Comparison of ENCODE assay signal across 9 cellular contexts in genomic region chr19:46678110-46678732, GRCh38. TPM values are rescaled to one million over a fixed set of nuclear protein-coding genes. Genes with fewer than 3 reads are reported as not detected.
DNase-seq lines count a peak whose midpoint lies in the region; ATAC-seq and TF ChIP-seq lines count a peak whose summit lies in the region.
"Had no signal": no experiment of that assay in that cellular context is flagged by ENCODE, and none has a peak within 500 bp of the region (broad histone marks: within the 10 kb centered on the region; RNA-seq: fewer than 3 reads in every experiment).

No MANE protein-coding gene starts in this region.

- H3K27ac ChIP-seq in Panc1 (ENCODE audit: low read length) (no peak overlapping the region), neuronal stem cell (replicated peaks; ENCODE audit: low read length) (no peak overlapping the region), ascending aorta (no peak overlapping the region)

- H3K36me3 ChIP-seq in Panc1 (ENCODE audit: control insufficient read depth, insufficient read depth, low read length) (no peaks in the 10 kb centered on the region), neuronal stem cell (replicated peaks in 1 of 2; ENCODE audit: control insufficient read depth in 2 of 2, insufficient read depth in 2 of 2, low read length in 2 of 2) (peaks cover 38 to 78% of the 10 kb centered on the region in 2 donors), ascending aorta (peaks cover 64 to 90% of the 10 kb centered on the region in 2 donors)

- H2AK5ac ChIP-seq in neuronal stem cell (ENCODE audit: low read depth, low read length): no peak overlapping the region

- TF ChIP-seq CTCF in Panc1 (IDR thresholded peaks at IDR 0.05) (no peak), ascending aorta (IDR thresholded peaks at IDR 0.05) (no peak)

- peak overlapping the region; percentile 35 for H3K18ac ChIP-seq in neuronal stem cell (ENCODE audit: low read length)

- H3K27me3 ChIP-seq in Panc1 (ENCODE audit: control insufficient read depth, insufficient read depth, low read length) (no peaks in the 10 kb centered on the region), neuronal stem cell (ENCODE audit: control insufficient read depth in 3 of 3, insufficient read depth in 3 of 3, low read depth in 1 of 3, low read length in 3 of 3) (no peaks in the 10 kb centered on the region), ascending aorta (no peaks in the 10 kb centered on the region)

- peak overlapping the region; percentile 71 for H3K14ac ChIP-seq in neuronal stem cell (ENCODE audit: low read length)

- no peak overlapping the region for H3K4ac ChIP-seq in neuronal stem cell (ENCODE audit: low read length)

- peak overlapping the region; percentile 30 for H3K9ac ChIP-seq in neuronal stem cell (ENCODE audit: low read depth, low read length, poor library complexity)

- H2BK15ac ChIP-seq in neuronal stem cell (ENCODE audit: low read length): no peak overlapping the region

- H3K9me3 Mint-ChIP-seq in activated naive CD4-positive, alpha-beta T cell treated with anti-CD3 and anti-CD28 coated beads for 36 hours: no peaks in the 10 kb centered on the region

- WGBS in neuronal stem cell (ENCODE audit: extremely low coverage in 2 of 2, insufficient read length in 2 of 2, insufficient replicate concordance in 1 of 2), 2 donors: no CpG with 5 or more reads among the region's 26 CpGs

- H3K4me3 ChIP-seq in Panc1 (ENCODE audit: low read depth in 2 of 2, low read length in 2 of 2) (no peak overlapping the region), neuronal stem cell (ENCODE audit: low read length in 2 of 2) (no peak overlapping the region), ascending aorta (no peak overlapping the region)

- H3K27me3 Mint-ChIP-seq in activated naive CD4-positive, alpha-beta T cell treated with anti-CD3 and anti-CD28 coated beads for 36 hours (ENCODE audit: low read depth): no peaks in the 10 kb centered on the region

- peaks cover 4% of the 10 kb centered on the region for H3K79me1 ChIP-seq in neuronal stem cell (ENCODE audit: low read depth, low read length)

- H3K23ac ChIP-seq in neuronal stem cell (ENCODE audit: low read depth, low read length, poor library complexity): no peak overlapping the region

- H2BK5ac ChIP-seq in neuronal stem cell (ENCODE audit: low read length): no peak overlapping the region

- H2AFZ ChIP-seq in neuronal stem cell (ENCODE audit: low read length): no peak overlapping the region

- no peaks in the 10 kb centered on the region for H3K9me3 ChIP-seq in Panc1 (ENCODE audit: control insufficient read depth, insufficient read depth, low read depth, low read length)
- H3K9me3 ChIP-seq in neuronal stem cell (replicated peaks in 1 of 2; ENCODE audit: control insufficient read depth in 2 of 2, insufficient read depth in 1 of 2, low read depth in 1 of 2, low read length in 2 of 2): no peaks in the 10 kb centered on the region
- H3K9me3 ChIP-seq in ascending aorta: no peaks in the 10 kb centered on the region

- H3K4me3 Mint-ChIP-seq in activated naive CD4-positive, alpha-beta T cell treated with anti-CD3 and anti-CD28 coated beads for 36 hours: no peak overlapping the region

- peak overlapping the region; percentile 23 for H4K8ac ChIP-seq in neuronal stem cell (ENCODE audit: low read depth, low read length)

- no TSS peak for BruUV-seq in Panc1 (replicated peaks; lab: Mats Ljungman, UMichigan)

- H2BK12ac ChIP-seq in neuronal stem cell (ENCODE audit: low read length): no peak overlapping the region

- H3K27ac Mint-ChIP-seq in activated naive CD4-positive, alpha-beta T cell treated with anti-CD3 and anti-CD28 coated beads for 36 hours: no peak overlapping the region

- H3K4me2 ChIP-seq in neuronal stem cell (ENCODE audit: insufficient read depth, low read length, poor library complexity, severe bottlenecking): no peak overlapping the region

- H3K4me1 ChIP-seq in Panc1 (ENCODE audit: control insufficient read depth, insufficient read depth, low read length) (no peaks in the 10 kb centered on the region), neuronal stem cell (ENCODE audit: control insufficient read depth in 2 of 2, insufficient read depth in 1 of 2, low read depth in 1 of 2, low read length in 2 of 2) (no peaks in the 10 kb centered on the region), ascending aorta (no peaks in the 10 kb centered on the region)

- H3K4me1 Mint-ChIP-seq in activated naive CD4-positive, alpha-beta T cell treated with anti-CD3 and anti-CD28 coated beads for 36 hours (ENCODE audit: low read depth): peaks cover 5% of the 10 kb centered on the region

- H4K91ac ChIP-seq in neuronal stem cell (ENCODE audit: low read depth, low read length, poor library complexity): no peak overlapping the region

- POLR2A ChIA-PET in Panc1 (lab: Charles Lee): no interaction called here

- H3K36me3 Mint-ChIP-seq in activated naive CD4-positive, alpha-beta T cell treated with anti-CD3 and anti-CD28 coated beads for 36 hours (ENCODE audit: low read depth): peaks cover 37% of the 10 kb centered on the region

- DNase-seq in COLO829 (ENCODE audit: low spot score): peak; percentile 61
- DNase-seq in Panc1 (ENCODE audit: low read depth, low spot score): no peak
- peak; percentile 64 for DNase-seq in activated naive CD4-positive, alpha-beta T cell treated with anti-CD3 and anti-CD28 coated beads for 36 hours
- DNase-seq in neuronal stem cell (ENCODE audit: low spot score): no peak
- no peak for DNase-seq in OCI-M1 (lab: John Stamatoyannopoulos, UW)
- no peak for DNase-seq in ascending aorta (ENCODE audit: low spot score in 2 of 2)

- CTCF ChIA-PET in Panc1 (lab: Charles Lee): no interaction called here
- CTCF ChIA-PET in activated naive CD4-positive, alpha-beta T cell treated with anti-CD3 and anti-CD28 coated beads for 36 hours (lab: Charles Lee): interaction anchor here (0.6 kb wide), 1 partner anchor 87 kb away, joined by 4 read pairs; no protein-coding TSS in a partner anchor

- ATAC-seq in Panc1 (peak; percentile 83), HG03095 (IDR thresholded peaks at IDR 0.05; ENCODE audit: unreplicated experiment) (no peak), GM19328 (IDR thresholded peaks at IDR 0.05; ENCODE audit: unreplicated experiment) (no peak)

- in situ Hi-C loops in Panc1 (cut with HindIII; ENCODE audit: low pct_unique_long_range_greater_than_20kb, low sequenced_read_pairs): no loop called here

- intact Hi-C loops in Panc1 (cut with micrococcal nuclease; ENCODE audit: unreplicated experiment): no loop called here
- intact Hi-C loops in activated naive CD4-positive, alpha-beta T cell treated with anti-CD3 and anti-CD28 coated beads for 36 hours (cut with micrococcal nuclease): no loop called here
- intact Hi-C loops in ascending aorta (cut with DNase I): no loop called here

- no peak overlapping the region for H2BK120ac ChIP-seq in neuronal stem cell (ENCODE audit: low read depth, low read length)

RNA-seq across cellular contexts. Expression of gene DACT3, which starts 17.2 kb away (rescaled TPM):
- 1.0 TPM for total RNA-seq in Panc1 (2021; ENCODE audit: unreplicated experiment)
- polyA plus RNA-seq in Panc1 (2012; ENCODE audit: insufficient read length): 0.44 TPM
- 1 to 10 TPM; 2.4 to 3.0 TPM for total RNA-seq in activated naive CD4-positive, alpha-beta T cell treated with anti-CD3 and anti-CD28 coated beads for 36 hours
- polyA plus RNA-seq in neuronal stem cell (2013, experiment 1 of 2): 6.5 TPM
- polyA plus RNA-seq in neuronal stem cell (2013, experiment 2 of 2): 6.5 TPM
- 104 TPM for total RNA-seq in ascending aorta

RNA-seq across cellular contexts. Expression of gene PRKD2, which starts 38.7 kb away (rescaled TPM):
- total RNA-seq in Panc1 (2021; ENCODE audit: unreplicated experiment) (41.2 TPM), ascending aorta (101 TPM)
- polyA plus RNA-seq in Panc1 (2012; ENCODE audit: insufficient read length): 44.2 TPM
- 10 to 100 TPM; 62.2 to 62.3 TPM for total RNA-seq in activated naive CD4-positive, alpha-beta T cell treated with anti-CD3 and anti-CD28 coated beads for 36 hours
- 37.2 TPM for polyA plus RNA-seq in neuronal stem cell (2013, experiment 1 of 2)
- polyA plus RNA-seq in neuronal stem cell (2013, experiment 2 of 2): 37.3 TPM

RNA-seq across cellular contexts. Expression of gene GNG8, which starts 42.2 kb away (rescaled TPM):
- total RNA-seq in Panc1 (2021; ENCODE audit: unreplicated experiment): not detected
- not detected for polyA plus RNA-seq in Panc1 (2012; ENCODE audit: insufficient read length)
- total RNA-seq in activated naive CD4-positive, alpha-beta T cell treated with anti-CD3 and anti-CD28 coated beads for 36 hours: 1 to 10 TPM; 7.1 to 8.1 TPM
- polyA plus RNA-seq in neuronal stem cell (2013, experiment 1 of 2): 6.3 TPM
- polyA plus RNA-seq in neuronal stem cell (2013, experiment 2 of 2): 10.6 TPM
- not detected for total RNA-seq in ascending aorta
- polyA plus RNA-seq: keratinocyte had no signal

RNA-seq across cellular contexts. Expression of gene PTGIR, which starts 53.3 kb away (rescaled TPM):
- total RNA-seq in Panc1 (2021; ENCODE audit: unreplicated experiment) (0.08 TPM), ascending aorta (120 TPM)
- not detected for polyA plus RNA-seq in Panc1 (2012; ENCODE audit: insufficient read length)
- total RNA-seq in activated naive CD4-positive, alpha-beta T cell treated with anti-CD3 and anti-CD28 coated beads for 36 hours: 10 to 100 TPM; 16.3 to 17.2 TPM
- polyA plus RNA-seq in neuronal stem cell (2013, experiment 1 of 2): 0.04 TPM
- 0.07 TPM for polyA plus RNA-seq in neuronal stem cell (2013, experiment 2 of 2)
- polyA plus RNA-seq: keratinocyte had no signal

Comparison
In these comparisons a context has a peak if more than half of its experiments do, and no peak if none do; other contexts are left out.
1. DNase-seq: peak in COLO829 (single experiment) and activated naive CD4-positive, alpha-beta T cell treated with anti-CD3 and anti-CD28 coated beads for 36 hours (single experiment); none in Panc1 (single experiment), neuronal stem cell (single experiment), OCI-M1 (single experiment) and ascending aorta (0 of 2).
2. RNA of gene DACT3, which starts 17.2 kb away (total RNA-seq): 104 TPM in ascending aorta (single experiment); 2.4 to 3.0 TPM in activated naive CD4-positive, alpha-beta T cell treated with anti-CD3 and anti-CD28 coated beads for 36 hours and 1.0 TPM in Panc1 (single experiment); every median in the first group is over 10 times any median in the second.